17 cellular contexts compared by ENCODE assay signal in genomic region chr5:81986126-81986525, GRCh38. TPM values are rescaled to one million over a fixed set of nuclear protein-coding genes. Genes with fewer than 3 reads are reported as not detected.
DNase-seq lines count a peak whose midpoint lies in the region; ATAC-seq and TF ChIP-seq lines count a peak whose summit lies in the region.
"Had no signal": no experiment of that assay in that cellular context is flagged by ENCODE, and none has a peak within 500 bp of the region (broad histone marks: within the 10 kb centered on the region; RNA-seq: fewer than 3 reads in every experiment).

No MANE protein-coding gene starts in this region.

- ATAC-seq in SK-N-SH treated with all-trans-retinoic acid at 6 μM for 48 hours (no peak), HG03354 (IDR thresholded peaks at IDR 0.05; ENCODE audit: poor library complexity, severe bottlenecking, unreplicated experiment) (no peak)
- ATAC-seq: GM12878, GM23338 had no signal

- DNase-seq in EH (ENCODE audit: low read depth) = peak; percentile 12
- peak; percentile 34 for DNase-seq in M059J (ENCODE audit: low read depth)
- DNase-seq in astrocyte of the hippocampus (ENCODE audit: low read depth, low spot score) = peak; percentile 44
- DNase-seq in pons (ENCODE audit: low spot score) = no peak
- DNase-seq: 8988T; C1 segment of cervical spinal cord; Calu3; CD4-positive, alpha-beta memory T cell; COR-L47; DMS53; DMS79 treated with DMSO at 0.1 percent for 48 hours; GDM1; HFFc6 had no signal

TF ChIP-seq in SK-N-SH treated with all-trans-retinoic acid at 6 μM for 48 hours, 23 proteins besides CTCF, POLR2A, EP300 and RAD21:
- no peak for TF ChIP-seq ZNF70 (CRISPR knock-in tag; IDR thresholded peaks at IDR 0.05)
- TF ChIP-seq ARNTL (CRISPR knock-in tag; IDR thresholded peaks at IDR 0.05; ENCODE audit: borderline replicate concordance, low read depth) = no peak
- no peak for TF ChIP-seq OSR1 (CRISPR knock-in tag; IDR thresholded peaks at IDR 0.05)
- TF ChIP-seq ESRRG (CRISPR knock-in tag; IDR thresholded peaks at IDR 0.05) = no peak
- no peak for TF ChIP-seq TOX (CRISPR knock-in tag; IDR thresholded peaks at IDR 0.05; ENCODE audit: borderline replicate concordance)
- no peak for TF ChIP-seq ZNF565 (CRISPR knock-in tag; conservative IDR thresholded peaks at IDR 0.05; ENCODE audit: low read depth)
- no peak for TF ChIP-seq ZC3H10 (CRISPR knock-in tag; IDR thresholded peaks at IDR 0.05)
- TF ChIP-seq, protein P1, sequence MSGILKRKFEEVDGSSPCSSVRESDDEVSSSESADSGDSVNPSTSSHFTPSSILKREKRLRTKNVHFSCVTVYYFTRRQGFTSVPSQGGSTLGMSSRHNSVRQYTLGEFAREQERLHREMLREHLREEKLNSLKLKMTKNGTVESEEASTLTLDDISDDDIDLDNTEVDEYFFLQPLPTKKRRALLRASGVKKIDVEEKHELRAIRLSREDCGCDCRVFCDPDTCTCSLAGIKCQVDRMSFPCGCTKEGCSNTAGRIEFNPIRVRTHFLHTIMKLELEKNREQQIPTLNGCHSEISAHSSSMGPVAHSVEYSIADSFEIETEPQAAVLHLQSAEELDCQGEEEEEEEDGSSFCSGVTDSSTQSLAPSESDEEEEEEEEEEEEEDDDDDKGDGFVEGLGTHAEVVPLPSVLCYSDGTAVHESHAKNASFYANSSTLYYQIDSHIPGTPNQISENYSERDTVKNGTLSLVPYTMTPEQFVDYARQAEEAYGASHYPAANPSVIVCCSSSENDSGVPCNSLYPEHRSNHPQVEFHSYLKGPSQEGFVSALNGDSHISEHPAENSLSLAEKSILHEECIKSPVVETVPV (CRISPR knock-in tag; IDR thresholded peaks at IDR 0.05) = no peak
- TF ChIP-seq BACH2 (CRISPR knock-in tag; IDR thresholded peaks at IDR 0.05; ENCODE audit: borderline replicate concordance) = no peak
- TF ChIP-seq GLIS3 (CRISPR knock-in tag; IDR thresholded peaks at IDR 0.05) = no peak
- TF ChIP-seq TCF4 (CRISPR knock-in tag; IDR thresholded peaks at IDR 0.05; ENCODE audit: borderline replicate concordance) = no peak
- TF ChIP-seq ZNF8 (CRISPR knock-in tag; IDR thresholded peaks at IDR 0.05) = no peak

RNA-seq across cellular contexts. Expression of gene ATG10, which starts 14.3 kb away (rescaled TPM):
- total RNA-seq in M059J (2014; rRNA removed; shearing (Covaris generic)) = 7.0 and 7.2 TPM in 2 replicates
